1 cellular context compared by ENCODE assay signal in the genomic region with DNA sequence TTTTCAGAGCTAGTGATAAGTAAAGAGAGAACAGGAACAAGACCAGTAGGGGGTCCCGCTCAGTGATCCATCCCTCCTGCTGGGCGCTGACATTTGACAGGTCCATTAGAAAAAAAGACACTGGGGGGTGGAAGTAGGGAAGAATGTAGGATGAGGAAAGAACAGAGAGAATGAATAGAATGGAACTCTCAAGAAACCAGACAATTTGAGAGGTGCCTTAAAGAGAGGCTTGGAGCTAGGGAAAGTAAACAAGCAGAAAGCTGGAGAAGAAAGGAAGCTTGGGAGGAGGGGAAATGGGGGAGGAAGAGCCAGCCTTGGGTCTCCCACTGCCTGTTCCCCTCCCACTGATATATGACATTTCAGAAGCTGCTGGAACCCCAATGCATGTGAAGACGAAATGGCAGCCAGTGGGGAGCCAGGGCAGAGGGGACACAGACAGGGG.
A peak's percentile ranks its signal among the peaks of the same experiment; 100 is the strongest.
TF ChIP-seq lines count a peak whose summit lies in the region.

No MANE protein-coding gene starts in this region.

TF ChIP-seq in WTC11, 78 proteins besides CTCF, POLR2A, EP300 and RAD21 (continued from another document):
- TF ChIP-seq, protein P1, sequence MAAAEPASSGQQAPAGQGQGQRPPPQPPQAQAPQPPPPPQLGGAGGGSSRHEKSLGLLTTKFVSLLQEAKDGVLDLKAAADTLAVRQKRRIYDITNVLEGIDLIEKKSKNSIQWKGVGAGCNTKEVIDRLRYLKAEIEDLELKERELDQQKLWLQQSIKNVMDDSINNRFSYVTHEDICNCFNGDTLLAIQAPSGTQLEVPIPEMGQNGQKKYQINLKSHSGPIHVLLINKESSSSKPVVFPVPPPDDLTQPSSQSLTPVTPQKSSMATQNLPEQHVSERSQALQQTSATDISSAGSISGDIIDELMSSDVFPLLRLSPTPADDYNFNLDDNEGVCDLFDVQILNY (CRISPR knock-in tag; IDR thresholded peaks at IDR 0.05) = no peak
- TF ChIP-seq FOXJ3 (CRISPR knock-in tag; IDR thresholded peaks at IDR 0.05; ENCODE audit: borderline replicate concordance) (0 out of 2 replicates have a peak, but pooled peaks have one; percentile 45), CREB1 (CRISPR knock-in tag; IDR thresholded peaks at IDR 0.05) (no peak), TEAD4 (CRISPR knock-in tag; IDR thresholded peaks at IDR 0.05) (no peak), FOXK1 (CRISPR knock-in tag; IDR thresholded peaks at IDR 0.05) (peak; percentile 75), SOX15 (CRISPR knock-in tag; IDR thresholded peaks at IDR 0.05) (no peak), NFYB (CRISPR knock-in tag; conservative IDR thresholded peaks at IDR 0.05; ENCODE audit: low read depth) (no peak), TCF7 (CRISPR knock-in tag; IDR thresholded peaks at IDR 0.05; ENCODE audit: low read depth) (no peak), CREM (CRISPR knock-in tag; IDR thresholded peaks at IDR 0.05) (0 out of 2 replicates have a peak, but pooled peaks have one; percentile 34)
- TF ChIP-seq, protein P2, sequence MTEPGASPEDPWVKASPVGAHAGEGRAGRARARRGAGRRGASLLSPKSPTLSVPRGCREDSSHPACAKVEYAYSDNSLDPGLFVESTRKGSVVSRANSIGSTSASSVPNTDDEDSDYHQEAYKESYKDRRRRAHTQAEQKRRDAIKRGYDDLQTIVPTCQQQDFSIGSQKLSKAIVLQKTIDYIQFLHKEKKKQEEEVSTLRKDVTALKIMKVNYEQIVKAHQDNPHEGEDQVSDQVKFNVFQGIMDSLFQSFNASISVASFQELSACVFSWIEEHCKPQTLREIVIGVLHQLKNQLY (CRISPR knock-in tag; IDR thresholded peaks at IDR 0.05) = no peak
- TF ChIP-seq, protein P3, sequence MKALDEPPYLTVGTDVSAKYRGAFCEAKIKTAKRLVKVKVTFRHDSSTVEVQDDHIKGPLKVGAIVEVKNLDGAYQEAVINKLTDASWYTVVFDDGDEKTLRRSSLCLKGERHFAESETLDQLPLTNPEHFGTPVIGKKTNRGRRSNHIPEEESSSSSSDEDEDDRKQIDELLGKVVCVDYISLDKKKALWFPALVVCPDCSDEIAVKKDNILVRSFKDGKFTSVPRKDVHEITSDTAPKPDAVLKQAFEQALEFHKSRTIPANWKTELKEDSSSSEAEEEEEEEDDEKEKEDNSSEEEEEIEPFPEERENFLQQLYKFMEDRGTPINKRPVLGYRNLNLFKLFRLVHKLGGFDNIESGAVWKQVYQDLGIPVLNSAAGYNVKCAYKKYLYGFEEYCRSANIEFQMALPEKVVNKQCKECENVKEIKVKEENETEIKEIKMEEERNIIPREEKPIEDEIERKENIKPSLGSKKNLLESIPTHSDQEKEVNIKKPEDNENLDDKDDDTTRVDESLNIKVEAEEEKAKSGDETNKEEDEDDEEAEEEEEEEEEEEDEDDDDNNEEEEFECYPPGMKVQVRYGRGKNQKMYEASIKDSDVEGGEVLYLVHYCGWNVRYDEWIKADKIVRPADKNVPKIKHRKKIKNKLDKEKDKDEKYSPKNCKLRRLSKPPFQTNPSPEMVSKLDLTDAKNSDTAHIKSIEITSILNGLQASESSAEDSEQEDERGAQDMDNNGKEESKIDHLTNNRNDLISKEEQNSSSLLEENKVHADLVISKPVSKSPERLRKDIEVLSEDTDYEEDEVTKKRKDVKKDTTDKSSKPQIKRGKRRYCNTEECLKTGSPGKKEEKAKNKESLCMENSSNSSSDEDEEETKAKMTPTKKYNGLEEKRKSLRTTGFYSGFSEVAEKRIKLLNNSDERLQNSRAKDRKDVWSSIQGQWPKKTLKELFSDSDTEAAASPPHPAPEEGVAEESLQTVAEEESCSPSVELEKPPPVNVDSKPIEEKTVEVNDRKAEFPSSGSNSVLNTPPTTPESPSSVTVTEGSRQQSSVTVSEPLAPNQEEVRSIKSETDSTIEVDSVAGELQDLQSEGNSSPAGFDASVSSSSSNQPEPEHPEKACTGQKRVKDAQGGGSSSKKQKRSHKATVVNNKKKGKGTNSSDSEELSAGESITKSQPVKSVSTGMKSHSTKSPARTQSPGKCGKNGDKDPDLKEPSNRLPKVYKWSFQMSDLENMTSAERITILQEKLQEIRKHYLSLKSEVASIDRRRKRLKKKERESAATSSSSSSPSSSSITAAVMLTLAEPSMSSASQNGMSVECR (CRISPR knock-in tag; IDR thresholded peaks at IDR 0.05; ENCODE audit: borderline replicate concordance) = peak; percentile 51; the same call in 1 of the 2 replicates
- TF ChIP-seq, protein P4, sequence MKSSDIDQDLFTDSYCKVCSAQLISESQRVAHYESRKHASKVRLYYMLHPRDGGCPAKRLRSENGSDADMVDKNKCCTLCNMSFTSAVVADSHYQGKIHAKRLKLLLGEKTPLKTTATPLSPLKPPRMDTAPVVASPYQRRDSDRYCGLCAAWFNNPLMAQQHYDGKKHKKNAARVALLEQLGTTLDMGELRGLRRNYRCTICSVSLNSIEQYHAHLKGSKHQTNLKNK (CRISPR knock-in tag; IDR thresholded peaks at IDR 0.05) = no peak
